In genomic region chr6:159404296-159404695, GRCh38 we compare ENCODE assay signal across 26 cellular contexts.
"Had no signal": no experiment of that assay in that cellular context is flagged by ENCODE, and none has a peak within 500 bp of the region (broad histone marks: within the 10 kb centered on the region; RNA-seq: fewer than 3 reads in every experiment).

No MANE protein-coding gene starts in this region.

- H3K9me3 ChIP-seq: ascending aorta, breast epithelium, gastroesophageal sphincter had no signal

- DNase-seq: activated CD4-positive, alpha-beta T cell treated with anti-CD3 and anti-CD28 coated beads for 1 hour; activated CD4-positive, alpha-beta T cell treated with anti-CD3 and anti-CD28 coated beads for 48 hours; activated CD4-positive, alpha-beta T cell treated with anti-CD3 and anti-CD28 coated beads, Interleukin-2, amount 50 U/mL, for 1 hour; activated CD4-positive, alpha-beta T cell treated with anti-CD3 and anti-CD28 coated beads, Interleukin-2, amount 50 U/mL, for 48 hours; activated CD4-positive, CD25-positive, alpha-beta regulatory T cell; activated CD8-positive, alpha-beta memory T cell treated with anti-CD3 and anti-CD28 coated beads, Interleukin-2, amount 10 ng/mL, durations not matched to agents 7 days and 5 days; activated CD8-positive, alpha-beta memory T cell treated with anti-CD3 and anti-CD28 coated beads, Interleukin-2, amount 50 U/mL, for 4 hours; activated CD8-positive, alpha-beta T cell treated with anti-CD3 and anti-CD28 coated beads, Interleukin-2, amount 10 ng/mL, durations not matched to agents 7 days and 5 days; activated gamma-delta T cell; activated naive CD4-positive, alpha-beta T cell; activated naive CD4-positive, alpha-beta T cell treated with anti-CD3 and anti-CD28 coated beads, Interleukin-2, amount 10 ng/mL, durations not matched to agents 7 days and 5 days; activated naive CD8-positive, alpha-beta T cell treated with anti-CD3 and anti-CD28 coated beads, Interleukin-2, amount 10 ng/mL, durations not matched to agents 7 days and 5 days; activated T-cell treated with anti-CD3 and anti-CD28 coated beads, Interleukin-2, amount 50 U/mL, for 1 hour; activated T-cell treated with anti-CD3 and anti-CD28 coated beads, Interleukin-2, amount 50 U/mL, for 48 hours; central memory CD4-positive, alpha-beta T cell; cerebellar nuclear complex; dorsolateral prefrontal cortex; effector memory CD4-positive, alpha-beta T cell; endodermal cell; foreskin melanocyte; T-helper 2 cell had no signal

- H3K27ac ChIP-seq: ascending aorta, breast epithelium, cardiac muscle cell, coronary artery, dorsolateral prefrontal cortex, gastroesophageal sphincter had no signal

- H3K4me3 ChIP-seq: ascending aorta, breast epithelium, cardiac muscle cell, coronary artery, dorsolateral prefrontal cortex, gastroesophageal sphincter had no signal

- H3K27me3 ChIP-seq: ascending aorta, breast epithelium, cardiac muscle cell, gastroesophageal sphincter had no signal

- H3K36me3 ChIP-seq: ascending aorta, breast epithelium, cardiac muscle cell, gastroesophageal sphincter had no signal

- H3K4me1 ChIP-seq: ascending aorta, breast epithelium, gastroesophageal sphincter had no signal
